In the genomic region with DNA sequence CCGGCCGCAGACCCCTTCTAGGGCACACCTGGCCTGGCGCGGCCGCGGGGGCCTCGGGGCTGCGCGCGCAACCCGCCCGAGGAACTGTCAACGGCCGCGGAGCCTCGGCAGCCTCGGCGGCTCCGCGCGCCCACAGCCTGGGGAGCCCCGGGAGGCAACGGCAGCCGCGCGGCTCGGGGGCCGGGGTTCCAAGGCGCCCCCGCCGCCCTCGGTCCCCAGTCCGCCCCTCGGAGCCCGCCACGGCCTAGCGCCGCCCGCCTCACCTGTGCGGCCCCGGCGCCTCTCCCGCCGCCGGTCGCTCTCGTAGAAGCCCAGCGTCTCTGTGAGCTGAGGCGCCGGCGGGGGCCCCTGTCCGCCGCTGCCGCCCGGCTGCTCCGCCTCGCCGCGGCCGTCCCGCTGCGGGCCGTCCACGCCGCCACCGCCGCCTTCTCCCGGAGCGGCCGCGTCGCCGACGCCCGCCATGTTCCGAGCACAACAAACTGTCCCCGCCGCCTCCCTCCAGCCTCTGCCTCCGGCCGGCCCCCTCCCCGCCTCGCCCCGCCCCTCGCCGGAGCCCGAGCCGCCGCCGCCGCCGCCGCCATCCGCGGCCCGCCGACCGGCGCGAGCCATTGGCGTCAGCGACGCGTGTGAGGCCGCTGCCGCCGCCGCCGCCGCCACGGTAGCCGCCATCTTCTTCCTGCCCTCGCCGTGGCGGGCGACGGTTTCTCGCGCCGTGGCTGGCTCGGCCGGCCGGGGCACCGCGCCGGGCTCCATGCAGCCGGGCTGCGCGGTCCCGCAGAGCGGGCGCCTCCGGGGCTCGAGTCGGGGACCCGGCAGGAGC, we compare ENCODE assay signal across 8 cellular contexts. TPM values are rescaled to one million over a fixed set of nuclear protein-coding genes. Genes with fewer than 3 reads are reported as not detected.
A peak's percentile ranks its signal among the peaks of the same experiment; 100 is the strongest.
DNase-seq lines count a peak whose midpoint lies in the region; ATAC-seq and TF ChIP-seq lines count a peak whose summit lies in the region.

A gene with protein sequence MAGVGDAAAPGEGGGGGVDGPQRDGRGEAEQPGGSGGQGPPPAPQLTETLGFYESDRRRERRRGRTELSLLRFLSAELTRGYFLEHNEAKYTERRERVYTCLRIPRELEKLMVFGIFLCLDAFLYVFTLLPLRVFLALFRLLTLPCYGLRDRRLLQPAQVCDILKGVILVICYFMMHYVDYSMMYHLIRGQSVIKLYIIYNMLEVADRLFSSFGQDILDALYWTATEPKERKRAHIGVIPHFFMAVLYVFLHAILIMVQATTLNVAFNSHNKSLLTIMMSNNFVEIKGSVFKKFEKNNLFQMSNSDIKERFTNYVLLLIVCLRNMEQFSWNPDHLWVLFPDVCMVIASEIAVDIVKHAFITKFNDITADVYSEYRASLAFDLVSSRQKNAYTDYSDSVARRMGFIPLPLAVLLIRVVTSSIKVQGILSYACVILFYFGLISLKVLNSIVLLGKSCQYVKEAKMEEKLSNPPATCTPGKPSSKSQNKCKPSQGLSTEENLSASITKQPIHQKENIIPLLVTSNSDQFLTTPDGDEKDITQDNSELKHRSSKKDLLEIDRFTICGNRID (minus strand): TSS at position 476 of the 820 bp plus-strand sequence. CDS start 14 bp downstream, at position 462.

- no peaks in the 10 kb centered on the region for H3K9me3 Mint-ChIP-seq in activated T-cell treated with anti-CD3 and anti-CD28 coated beads, Interleukin-2, amount 50 U/mL, for 4 hours

- H3K27me3 Mint-ChIP-seq in activated T-cell treated with anti-CD3 and anti-CD28 coated beads, Interleukin-2, amount 50 U/mL, for 4 hours (ENCODE audit: low read depth) = no peaks in the 10 kb centered on the region

- H3K4me1 Mint-ChIP-seq in activated T-cell treated with anti-CD3 and anti-CD28 coated beads, Interleukin-2, amount 50 U/mL, for 4 hours (ENCODE audit: low read depth) = peaks cover 58% of the 10 kb centered on the region

- H3K9ac ChIP-seq in OCI-LY1 (ENCODE audit: low read length) = peak within 1 kb of the TSS; percentile 79
- peak within 1 kb of the TSS; percentile 62 for H3K9ac ChIP-seq in muscle layer of colon (ENCODE audit: low read length)

- H3K79me2 ChIP-seq in OCI-LY1 (ENCODE audit: insufficient read depth, low read length) = peaks cover 8% of the 10 kb centered on the region; the same call in 1 of the 2 replicates

- H3K9me3 ChIP-seq in OCI-LY1 (ENCODE audit: low read length) (no peaks in the 10 kb centered on the region), muscle layer of colon (ENCODE audit: low read length) (no peaks in the 10 kb centered on the region)

- H3K36me3 Mint-ChIP-seq in activated T-cell treated with anti-CD3 and anti-CD28 coated beads, Interleukin-2, amount 50 U/mL, for 4 hours (ENCODE audit: insufficient read depth) = peaks cover 4% of the 10 kb centered on the region

- ATAC-seq in GM19043 (IDR thresholded peaks at IDR 0.05; ENCODE audit: low read depth, unreplicated experiment) = peak; percentile 58
- peak; percentile 71 for ATAC-seq in HG03280 (IDR thresholded peaks at IDR 0.05; ENCODE audit: unreplicated experiment)
- ATAC-seq in activated T-cell treated with anti-CD3 and anti-CD28 coated beads, Interleukin-2, amount 50 U/mL, for 4 hours = peak; percentile 84 to 85
- ATAC-seq in esophagus mucosa = peak; percentile 87

- H3K4me3 ChIP-seq in BJ (ENCODE audit: low read depth, low read length) (peak within 1 kb of the TSS; percentile 87), OCI-LY1 (ENCODE audit: low read depth, low read length, poor library complexity, severe bottlenecking) (peak within 1 kb of the TSS; percentile 82), muscle layer of colon (ENCODE audit: low read depth in 1 of 2, low read length in 2 of 2) (peak within 1 kb of the TSS; percentile 73 to 88)

- no peak within 1 kb of the TSS for H2AFZ ChIP-seq in OCI-LY1 (ENCODE audit: low read length)

- no peaks in the 10 kb centered on the region for H3F3A ChIP-seq in OCI-LY1 (ENCODE audit: insufficient read depth, low read length)

- H3K27ac ChIP-seq in OCI-LY1 (ENCODE audit: low read depth, low read length, poor library complexity, severe bottlenecking) (peak within 1 kb of the TSS; percentile 69), muscle layer of colon (ENCODE audit: low read depth, low read length) (peak within 1 kb of the TSS; percentile 97)

- CTCF ChIA-PET in BJ (lab: Yijun Ruan, JAX) = no interaction called here

- H4K20me1 ChIP-seq in OCI-LY1 (ENCODE audit: insufficient read depth, low read length) = no peaks in the 10 kb centered on the region

- POLR2A ChIA-PET in BJ (lab: Charles Lee) = no interaction called here

- TF ChIP-seq CTCF in BJ (IDR thresholded peaks at IDR 0.05; ENCODE audit: insufficient read depth, low read depth, low read length) (no peak), OCI-LY1 (IDR thresholded peaks at IDR 0.05; ENCODE audit: low read length) (no peak)

- H3K4me1 ChIP-seq in OCI-LY1 (ENCODE audit: insufficient read depth, low read length, severe bottlenecking) (peaks cover 23% of the 10 kb centered on the region), muscle layer of colon (ENCODE audit: insufficient read depth, low read length) (peaks cover 35% of the 10 kb centered on the region)

- H3K27me3 ChIP-seq in BJ (ENCODE audit: control insufficient read depth, insufficient read depth, low read length) = no peaks in the 10 kb centered on the region
- H3K27me3 ChIP-seq in OCI-LY1 (ENCODE audit: insufficient read depth, low read length) = no peaks in the 10 kb centered on the region
- no peaks in the 10 kb centered on the region for H3K27me3 ChIP-seq in muscle layer of colon (ENCODE audit: control insufficient read depth in 1 of 2, insufficient read depth in 2 of 2, low read length in 2 of 2)

- no peak for DNase-seq in BJ (ENCODE audit: low read depth)
- DNase-seq in activated T-cell treated with anti-CD3 and anti-CD28 coated beads, Interleukin-2, amount 50 U/mL, for 4 hours = peak; percentile 74
- DNase-seq in stimulated activated CD8-positive, alpha-beta memory T cell treated with anti-CD3 and anti-CD28 coated beads, Interleukin-7, amount 100 ng/mL, for 4 hours (ENCODE audit: low read depth in 2 of 2) = peak; percentile 31 to 74

- H3K4me2 ChIP-seq in OCI-LY1 (ENCODE audit: low read length) = peak within 1 kb of the TSS; percentile 91

- H3K36me3 ChIP-seq in BJ (ENCODE audit: control insufficient read depth, insufficient read depth, low read length) (no peaks in the 10 kb centered on the region), OCI-LY1 (ENCODE audit: insufficient read depth, low read length) (no peaks in the 10 kb centered on the region), muscle layer of colon (ENCODE audit: insufficient read depth, low read length) (no peaks in the 10 kb centered on the region)

- peak within 1 kb of the TSS; percentile 95 for H3K4me3 Mint-ChIP-seq in activated T-cell treated with anti-CD3 and anti-CD28 coated beads, Interleukin-2, amount 50 U/mL, for 4 hours

- H3K9me2 ChIP-seq in OCI-LY1 (ENCODE audit: low read depth, low read length) = no peaks in the 10 kb centered on the region

RNA-seq across cellular contexts. Expression of the gene that starts here (rescaled TPM):
- polyA plus RNA-seq in BJ (2011; rRNA removed) = 7.8 and 14.5 TPM in 2 replicates
- polyA minus RNA-seq in BJ (2011; rRNA and poly(A)+ RNA removed) = 10.8 and 12.1 TPM in 2 replicates
- 10 to 100 TPM; 16.4 to 20.4 (median 16.7) TPM for total RNA-seq in activated T-cell treated with anti-CD3 and anti-CD28 coated beads, Interleukin-2, amount 50 U/mL, for 4 hours
- 12.9 TPM for total RNA-seq in esophagus mucosa
